Comparison of ENCODE assay signal across 9 cellular contexts in genomic region chr21:28336299-28336698, GRCh38.
DNase-seq lines count a peak whose midpoint lies in the region; ATAC-seq, FAIRE-seq and TF ChIP-seq lines count a peak whose summit lies in the region.
"Had no signal": no experiment of that assay in that cellular context is flagged by ENCODE, and none has a peak within 500 bp of the region (broad histone marks: within the 10 kb centered on the region; RNA-seq: fewer than 3 reads in every experiment).

No MANE protein-coding gene starts in this region.

- ATAC-seq in IMR-90 (ENCODE audit: low read depth) (peak; percentile 66), GM21786 (IDR thresholded peaks at IDR 0.05; ENCODE audit: unreplicated experiment) (no peak)

- no peaks in the 10 kb centered on the region for H3K9me3 Mint-ChIP-seq in activated T-cell treated with anti-CD3 and anti-CD28 coated beads, Interleukin-2, amount 50 U/mL, for 24 hours

- H3K4me3 ChIP-seq in IMR-90 (ENCODE audit: insufficient read depth, low read depth, low read length), result no peak overlapping the region
- no peak overlapping the region for H3K4me3 ChIP-seq in left ventricle myocardium inferior
- no peak overlapping the region for H3K4me3 ChIP-seq in subcutaneous abdominal adipose tissue (ENCODE audit: low read depth in 1 of 5, low read length in 5 of 5)

- TF ChIP-seq RAD21 in IMR-90 (IDR thresholded peaks at IDR 0.05; ENCODE audit: low read length), result peak; percentile 76

- no peak overlapping the region; the same call in 1 of the 2 replicates for H4K5ac ChIP-seq in IMR-90 (ENCODE audit: low read depth, low read length)

- intact Hi-C loops in IMR-90 (cut with micrococcal nuclease) (loop anchor here (1.0 to 5.0 kb wide), 13 partner anchors 96 to 1487 kb away; partner anchors contain the start of gene ADAMTS5), left ventricle myocardium inferior (cut with micrococcal nuclease) (loop anchor here (5.0 to 10.0 kb wide), 3 partner anchors 271 to 1484 kb away; no protein-coding TSS in a partner anchor)

- H3K27ac Mint-ChIP-seq in activated T-cell treated with anti-CD3 and anti-CD28 coated beads, Interleukin-2, amount 50 U/mL, for 24 hours, result no peak overlapping the region

- no peaks in the 10 kb centered on the region for H3K36me3 ChIP-seq in IMR-90 (ENCODE audit: control insufficient read depth, insufficient read depth, low read length)
- H3K36me3 ChIP-seq in left ventricle myocardium inferior, result no peaks in the 10 kb centered on the region
- no peaks in the 10 kb centered on the region for H3K36me3 ChIP-seq in subcutaneous abdominal adipose tissue (ENCODE audit: control insufficient read depth in 5 of 5, insufficient read depth in 5 of 5, low read length in 5 of 5)

- WGBS in IMR-90 (ENCODE audit: extremely low coverage in 2 of 2, insufficient read length in 1 of 2), 2 experiments, result 0% methylated on average over 2 of the region's 3 CpGs; no CpG with 5 or more reads in 1 of the 2 experiments

- H3K18ac ChIP-seq in IMR-90 (ENCODE audit: low read depth, low read length), result no peak overlapping the region

- H2AK5ac ChIP-seq in IMR-90 (ENCODE audit: low read depth, low read length), result no peak overlapping the region

- peak overlapping the region; percentile 62; the same call in 1 of the 2 replicates for H2BK120ac ChIP-seq in IMR-90 (ENCODE audit: low read depth, low read length)

- H2BK5ac ChIP-seq in IMR-90 (ENCODE audit: low read depth, low read length, poor library complexity, severe bottlenecking), result peak overlapping the region; percentile 92

- H3K27me3 ChIP-seq in IMR-90 (ENCODE audit: control insufficient read depth, insufficient read depth, low read length) (no peaks in the 10 kb centered on the region), left ventricle myocardium inferior (ENCODE audit: low read depth) (no peaks in the 10 kb centered on the region), subcutaneous abdominal adipose tissue (ENCODE audit: control insufficient read depth in 5 of 5, insufficient read depth in 4 of 5, low read length in 5 of 5) (no peaks in the 10 kb centered on the region)

- H3K23ac ChIP-seq in IMR-90 (ENCODE audit: low read depth, low read length), result no peak overlapping the region

- peaks cover 10% of the 10 kb centered on the region for H3K9me1 ChIP-seq in IMR-90 (ENCODE audit: insufficient read depth, low read length)

- POLR2A ChIA-PET in IMR-90 (lab: Charles Lee; ENCODE audit: unreplicated experiment), result interaction anchor here (0.7 kb wide), 1 partner anchor 516 kb away, joined by 3 read pairs; no protein-coding TSS in a partner anchor

- BruUV-seq in IMR-90 (replicated peaks; lab: Mats Ljungman, UMichigan), result no TSS peak

- H3K56ac ChIP-seq in IMR-90 (ENCODE audit: extremely low read depth, insufficient read depth, low read length), result no peak overlapping the region

- H3K4ac ChIP-seq in IMR-90 (ENCODE audit: low read depth, low read length), result no peak overlapping the region

- no peak overlapping the region for H2AK9ac ChIP-seq in IMR-90 (replicated peaks; ENCODE audit: low read depth, low read length, poor library complexity)

- no peaks in the 10 kb centered on the region for H3K4me1 Mint-ChIP-seq in activated T-cell treated with anti-CD3 and anti-CD28 coated beads, Interleukin-2, amount 50 U/mL, for 24 hours (ENCODE audit: low read depth)

- peak overlapping the region; percentile 67; the same call in 1 of the 2 replicates for H2BK20ac ChIP-seq in IMR-90 (ENCODE audit: low read depth, low read length)

- H3K4me2 ChIP-seq in IMR-90 (ENCODE audit: low read depth, low read length), result no peak overlapping the region

- H3K27me3 Mint-ChIP-seq in activated T-cell treated with anti-CD3 and anti-CD28 coated beads, Interleukin-2, amount 50 U/mL, for 24 hours, result no peaks in the 10 kb centered on the region

- H3K4me1 ChIP-seq in IMR-90 (ENCODE audit: control insufficient read depth, insufficient read depth, low read length), result peaks cover 11% of the 10 kb centered on the region
- peaks cover 40% of the 10 kb centered on the region for H3K4me1 ChIP-seq in left ventricle myocardium inferior
- peaks cover 5 to 18% (median 12%) of the 10 kb centered on the region in 5 donors for H3K4me1 ChIP-seq in subcutaneous abdominal adipose tissue (ENCODE audit: control insufficient read depth in 5 of 5, insufficient read depth in 5 of 5, low read length in 5 of 5)
- H3K4me1 ChIP-seq: parathyroid adenoma had no signal

- H2AFZ ChIP-seq in IMR-90 (replicated peaks; ENCODE audit: low read length, poor library complexity), result no peak overlapping the region
- H2AFZ ChIP-seq: parathyroid adenoma had no signal

- no peaks in the 10 kb centered on the region for H3K9me3 ChIP-seq in IMR-90 (ENCODE audit: control insufficient read depth, insufficient read depth, low read length)
- no peaks in the 10 kb centered on the region for H3K9me3 ChIP-seq in left ventricle myocardium inferior (replicated peaks)
- H3K9me3 ChIP-seq in subcutaneous abdominal adipose tissue (ENCODE audit: control insufficient read depth in 5 of 5, low read length in 5 of 5), result no peaks in the 10 kb centered on the region

- H2BK15ac ChIP-seq in IMR-90 (ENCODE audit: low read depth, low read length), result no peak overlapping the region

- H3K79me1 ChIP-seq in IMR-90 (ENCODE audit: low read depth in 1 of 2, low read length in 2 of 2), result no peaks in the 10 kb centered on the region

- H3K27ac ChIP-seq in IMR-90 (ENCODE audit: insufficient read depth, low read length) (peak overlapping the region; percentile 74; the same call in 1 of the 2 replicates), left ventricle myocardium inferior (replicated peaks) (peak overlapping the region; percentile 2), subcutaneous abdominal adipose tissue (ENCODE audit: low read depth, low read length) (peak overlapping the region; percentile 26)
- H3K27ac ChIP-seq: parathyroid adenoma had no signal

- CTCF ChIA-PET in IMR-90 (lab: Yijun Ruan, JAX), result interaction anchor here (0.6 to 2.0 kb wide), 6 partner anchors 185 to 1485 kb away, joined by 4 to 19 read pairs (median 4); no protein-coding TSS in a partner anchor

- peak overlapping the region in 1 of 2 experiments; percentile 59; a peak in 1 of 4 replicates for H4K8ac ChIP-seq in IMR-90 (ENCODE audit: low read depth in 2 of 2, low read length in 2 of 2)

- in situ Hi-C loops in IMR-90 (cut with MboI; ENCODE audit: low sequenced_read_pairs), result loop anchor here (5.0 to 25.0 kb wide), 7 partner anchors 281 to 1484 kb away; no protein-coding TSS in a partner anchor

- peak; percentile 71 for TF ChIP-seq CTCF in IMR-90 (conservative IDR thresholded peaks at IDR 0.05; ENCODE audit: low read depth, low read length)
- peak; percentile 69 for TF ChIP-seq CTCF in left ventricle myocardium inferior (IDR thresholded peaks at IDR 0.05; ENCODE audit: borderline replicate concordance)

- peak overlapping the region; percentile 42; the same call in 1 of the 2 replicates for H4K91ac ChIP-seq in IMR-90 (ENCODE audit: insufficient read depth, low read depth, low read length)

- no peak for TF ChIP-seq POLR2A in IMR-90 (IDR thresholded peaks at IDR 0.05; ENCODE audit: low read depth, low read length)

- H3K9ac ChIP-seq in IMR-90 (ENCODE audit: low read depth, low read length), result no peak overlapping the region
- H3K9ac ChIP-seq in subcutaneous abdominal adipose tissue (ENCODE audit: low read length in 5 of 5), result no peak overlapping the region
- H3K9ac ChIP-seq: parathyroid adenoma had no signal

- no peaks in the 10 kb centered on the region for H3K36me3 Mint-ChIP-seq in activated T-cell treated with anti-CD3 and anti-CD28 coated beads, Interleukin-2, amount 50 U/mL, for 24 hours (ENCODE audit: low read depth)

- FAIRE-seq in TTC549 (lab: Jason Lieb, UNC), result peak; percentile 82

- H4K20me1 ChIP-seq in IMR-90 (ENCODE audit: insufficient read depth, low read length), result no peaks in the 10 kb centered on the region

- DNase-seq in IMR-90 (peak; percentile 96), left ventricle myocardium inferior (no peak), NCI-H128 (lab: John Stamatoyannopoulos, UW; ENCODE audit: unreplicated experiment) (no peak)
- DNase-seq in activated CD8-positive, alpha-beta memory T cell treated with anti-CD3 and anti-CD28 coated beads, Interleukin-2, amount 50 U/mL, for 4 hours, result no peak
- no peak for DNase-seq in activated T-cell treated with anti-CD3 and anti-CD28 coated beads, Interleukin-2, amount 50 U/mL, for 24 hours

- H3K14ac ChIP-seq in IMR-90 (replicated peaks; ENCODE audit: low read depth, low read length), result no peak overlapping the region

- no peak overlapping the region for H3K4me3 Mint-ChIP-seq in activated T-cell treated with anti-CD3 and anti-CD28 coated beads, Interleukin-2, amount 50 U/mL, for 24 hours

- dilution Hi-C loops in IMR-90 (cut with HindIII; ENCODE audit: low sequenced_read_pairs, unreplicated experiment), result no loop called here

TF ChIP-seq in IMR-90, 13 proteins besides CTCF, POLR2A, EP300 and RAD21:
- TF ChIP-seq CHD1 (IDR thresholded peaks at IDR 0.05; ENCODE audit: low read depth, low read length) (no peak), CEBPB (IDR thresholded peaks at IDR 0.05; ENCODE audit: low read depth, low read length) (0 out of 2 replicates have a peak, but pooled peaks have one; percentile 7), SMC3 (IDR thresholded peaks at IDR 0.05; ENCODE audit: low read depth, low read length) (peak; percentile 72), FOS (IDR thresholded peaks at IDR 0.05; ENCODE audit: low read depth, low read length) (0 out of 2 replicates have a peak, but pooled peaks have one; percentile 13)
TF ChIP-seq in IMR-90: peak in this region for 3.

Comparison
In these comparisons a context has a peak if more than half of its experiments do, and no peak if none do; other contexts are left out.
1. H3K27ac ChIP-seq: peak in every context shown above with its lines; median percentile 74 in IMR-90; 26 in subcutaneous abdominal adipose tissue; 2 in left ventricle myocardium inferior.